Comparison of ENCODE assay signal across 1 cellular context in genomic region chr4:147057631-147057980, GRCh38.
TF ChIP-seq lines count a peak whose summit lies in the region.

No MANE protein-coding gene starts in this region.

TF ChIP-seq in SK-N-SH treated with all-trans-retinoic acid at 6 μM for 48 hours, 23 proteins besides CTCF, POLR2A, EP300 and RAD21 (continued from another document):
- TF ChIP-seq POU6F1 (CRISPR knock-in tag; IDR thresholded peaks at IDR 0.05; ENCODE audit: borderline replicate concordance, low read depth) (no peak), CREB5 (CRISPR knock-in tag; IDR thresholded peaks at IDR 0.05; ENCODE audit: low read depth) (no peak), PPARA (CRISPR knock-in tag; IDR thresholded peaks at IDR 0.05; ENCODE audit: borderline replicate concordance) (no peak), TOX (CRISPR knock-in tag; IDR thresholded peaks at IDR 0.05; ENCODE audit: borderline replicate concordance) (no peak), ZNF8 (CRISPR knock-in tag; IDR thresholded peaks at IDR 0.05) (no peak), GLIS3 (CRISPR knock-in tag; IDR thresholded peaks at IDR 0.05) (no peak), BACH2 (CRISPR knock-in tag; IDR thresholded peaks at IDR 0.05; ENCODE audit: borderline replicate concordance) (no peak), ARNTL (CRISPR knock-in tag; IDR thresholded peaks at IDR 0.05; ENCODE audit: borderline replicate concordance, low read depth) (no peak)
